Comparison of ENCODE assay signal across 26 cellular contexts in genomic region chr5:135442387-135443256, GRCh38. TPM values are rescaled to one million over a fixed set of nuclear protein-coding genes. Genes with fewer than 3 reads are reported as not detected.
DNase-seq lines count a peak whose midpoint lies in the region; ATAC-seq and TF ChIP-seq lines count a peak whose summit lies in the region.
"Had no signal": no experiment of that assay in that cellular context is flagged by ENCODE, and none has a peak within 500 bp of the region (broad histone marks: within the 10 kb centered on the region; RNA-seq: fewer than 3 reads in every experiment).

No MANE protein-coding gene starts in this region.

- no peak overlapping the region for H4K8ac ChIP-seq in H9 (replicated peaks; ENCODE audit: insufficient read length, low read depth, low read length)

- no peak overlapping the region for H3K27ac ChIP-seq in H9 (ENCODE audit: insufficient read length, low read depth, low read length)
- peak overlapping the region; percentile 51 for H3K27ac ChIP-seq in neural cell (ENCODE audit: low read length)
- peak overlapping the region in 3 of 4 donors; percentile 14 to 42 (median 35) for H3K27ac ChIP-seq in upper lobe of left lung
- H3K27ac ChIP-seq: ascending aorta, coronary artery, gastroesophageal sphincter, GM23248, pancreas had no signal

- H3K79me2 ChIP-seq in H9 (ENCODE audit: insufficient read depth, low read length) (no peaks in the 10 kb centered on the region), neural cell (replicated peaks; ENCODE audit: insufficient read depth, low read length) (no peaks in the 10 kb centered on the region)
- H3K79me2 ChIP-seq: hepatocyte had no signal

- H2AFZ ChIP-seq in H9 (ENCODE audit: low read length): no peak overlapping the region
- no peak overlapping the region for H2AFZ ChIP-seq in neural cell (ENCODE audit: low read depth, low read length)
- H2AFZ ChIP-seq: GM23248, hepatocyte had no signal

- H3K4me3 ChIP-seq in neural cell (ENCODE audit: low read length) (no peak overlapping the region), upper lobe of left lung (no peak overlapping the region)
- H3K4me3 ChIP-seq: ascending aorta, coronary artery, gastroesophageal sphincter, GM23248, hepatocyte, pancreas had no signal

- H3K27ac Mint-ChIP-seq in H9: 0 out of 7 replicates have a peak overlapping the region, but pooled peaks of 1 of the 3 experiments have one; percentile 22
- peak overlapping the region; percentile 66 to 94 (median 84) for H3K27ac Mint-ChIP-seq in brain
- H3K27ac Mint-ChIP-seq: activated naive CD8-positive, alpha-beta T cell treated with anti-CD3 and anti-CD28 coated beads for 36 hours; CD4-positive, CD25-positive, alpha-beta regulatory T cell; IgD-negative memory B cell; stimulated activated effector memory CD8-positive, alpha-beta T cell treated with anti-CD3 and anti-CD28 coated beads, Interleukin-12 subunit alpha, Interleukin-12 subunit beta, amount 100 ng/mL, for 72 hours had no signal

- no peaks in the 10 kb centered on the region for H3K79me1 ChIP-seq in H9 (ENCODE audit: insufficient read depth, low read depth, low read length, poor library complexity, severe bottlenecking)

- no peaks in the 10 kb centered on the region for H3K23me2 ChIP-seq in H9 (ENCODE audit: insufficient read length, low read depth, low read length, poor library complexity, severe bottlenecking)

- no peaks in the 10 kb centered on the region for H3K4me1 ChIP-seq in H9 (ENCODE audit: insufficient read depth, low read length)
- peaks cover 12 to 28% (median 20%) of the 10 kb centered on the region in 4 donors for H3K4me1 ChIP-seq in upper lobe of left lung
- H3K4me1 ChIP-seq: pancreas had no signal

- H3K56ac ChIP-seq in H9 (ENCODE audit: insufficient read length, low read depth, low read length): no peak overlapping the region

- no peak overlapping the region for H2BK5ac ChIP-seq in H9 (ENCODE audit: insufficient read length, low read length)

- H4K20me1 ChIP-seq in H9 (ENCODE audit: control insufficient read depth, insufficient read depth, insufficient read length) (no peaks in the 10 kb centered on the region), neural cell (ENCODE audit: insufficient read depth) (no peaks in the 10 kb centered on the region)

- H3T11ph ChIP-seq in H9 (ENCODE audit: low read length): no peak overlapping the region

- H3K27me3 Mint-ChIP-seq in H9 (ENCODE audit: low read depth) (peaks cover 50% of the 10 kb centered on the region), brain (peaks cover 10% of the 10 kb centered on the region)

- H3K36me3 Mint-ChIP-seq in H9 (ENCODE audit: insufficient read depth in 1 of 3, low read depth in 3 of 3) (no peaks in the 10 kb centered on the region), brain (no peaks in the 10 kb centered on the region)
- H3K36me3 Mint-ChIP-seq: activated naive CD8-positive, alpha-beta T cell treated with anti-CD3 and anti-CD28 coated beads for 36 hours; CD4-positive, CD25-positive, alpha-beta regulatory T cell; IgD-negative memory B cell; naive thymus-derived CD8-positive, alpha-beta T cell; stimulated activated effector memory CD8-positive, alpha-beta T cell treated with anti-CD3 and anti-CD28 coated beads, Interleukin-12 subunit alpha, Interleukin-12 subunit beta, amount 100 ng/mL, for 72 hours had no signal

- H3K4ac ChIP-seq in H9 (ENCODE audit: low read depth, low read length): no peak overlapping the region

- no peak for TF ChIP-seq CTCF in H9 (conservative IDR thresholded peaks at IDR 0.05)
- no peak for TF ChIP-seq CTCF in brain (conservative IDR thresholded peaks at IDR 0.05)
- no peak for TF ChIP-seq CTCF in neural cell (IDR thresholded peaks at IDR 0.05; ENCODE audit: poor library complexity, severe bottlenecking)
- TF ChIP-seq CTCF in upper lobe of left lung (IDR thresholded peaks at IDR 0.05): no peak

- H3K4me2 ChIP-seq in H9 (ENCODE audit: insufficient read depth, insufficient read length, low read length) (no peak overlapping the region), neural cell (ENCODE audit: low read length) (no peak overlapping the region)
- H3K4me2 ChIP-seq: hepatocyte had no signal

- no peak overlapping the region for H3K9ac ChIP-seq in H9 (ENCODE audit: extremely low read depth, insufficient read length, low read length)
- H3K9ac ChIP-seq in neural cell (ENCODE audit: low read length): peak overlapping the region; percentile 20
- H3K9ac ChIP-seq: GM23248 had no signal

- no peak overlapping the region for H2AK5ac ChIP-seq in H9 (ENCODE audit: insufficient read length, low read length)

- DNase-seq in H9: peak; percentile 16
- DNase-seq in upper lobe of left lung: no peak
- DNase-seq in NCI-H446 (lab: John Stamatoyannopoulos, UW): no peak
- DNase-seq: activated CD4-positive, alpha-beta T cell treated with anti-CD3 and anti-CD28 coated beads, Interleukin-2, amount 50 U/mL, for 48 hours; activated effector memory CD4-positive, alpha-beta T cell treated with anti-CD3 and anti-CD28 coated beads, Interleukin-2, amount 50 U/mL, for 16 hours; activated naive CD8-positive, alpha-beta T cell treated with anti-CD3 and anti-CD28 coated beads for 36 hours; CD4-positive, CD25-positive, alpha-beta regulatory T cell; GM23248; NCI-H2227 treated with DMSO at 0.1 percent for 48 hours; stimulated activated CD4-positive, alpha-beta T cell treated with anti-CD3 and anti-CD28 coated beads, Interleukin-4, amount 100 ng/mL, for 1 hour; T-helper 1 cell had no signal

- ATAC-seq in upper lobe of left lung (ENCODE audit: low FRiP score in 2 of 2): peak in 1 of 2 donors; percentile 1
- ATAC-seq in HG02840 (IDR thresholded peaks at IDR 0.05; ENCODE audit: low FRiP score, unreplicated experiment): no peak
- no peak for ATAC-seq in HG02885 (IDR thresholded peaks at IDR 0.05; ENCODE audit: poor library complexity, unreplicated experiment)
- ATAC-seq: activated CD4-positive, CD25-positive, alpha-beta regulatory T cell treated with anti-CD3 and anti-CD28 coated beads, Interleukin-2, amount 50 U/mL, for 24 hours; gastroesophageal sphincter; naive thymus-derived CD8-positive, alpha-beta T cell; pancreas; stimulated activated effector memory CD8-positive, alpha-beta T cell treated with anti-CD3 and anti-CD28 coated beads, Interleukin-12 subunit alpha, Interleukin-12 subunit beta, amount 100 ng/mL, for 72 hours had no signal

- H3K9me3 Mint-ChIP-seq in H9: no peaks in the 10 kb centered on the region; a peak in 1 of 5 replicates
- peaks cover 0 to 2% (median 0%) of the 10 kb centered on the region in 5 experiments for H3K9me3 Mint-ChIP-seq in brain
- H3K9me3 Mint-ChIP-seq: activated naive CD8-positive, alpha-beta T cell treated with anti-CD3 and anti-CD28 coated beads for 36 hours; CD4-positive, CD25-positive, alpha-beta regulatory T cell; naive thymus-derived CD8-positive, alpha-beta T cell; stimulated activated effector memory CD8-positive, alpha-beta T cell treated with anti-CD3 and anti-CD28 coated beads, Interleukin-12 subunit alpha, Interleukin-12 subunit beta, amount 100 ng/mL, for 72 hours had no signal

- H2BK12ac ChIP-seq in H9 (ENCODE audit: insufficient read length, low read depth, low read length): no peak overlapping the region

- no peaks in the 10 kb centered on the region for H3K9me3 ChIP-seq in H9 (ENCODE audit: control insufficient read depth, low read depth, low read length)
- no peaks in the 10 kb centered on the region for H3K9me3 ChIP-seq in neural cell (ENCODE audit: low read length)
- no peaks in the 10 kb centered on the region for H3K9me3 ChIP-seq in upper lobe of left lung
- H3K9me3 ChIP-seq: ascending aorta, gastroesophageal sphincter, pancreas had no signal

- no peak overlapping the region for H4K91ac ChIP-seq in H9 (ENCODE audit: insufficient read length, low read depth, low read length)

- WGBS in H9 (ENCODE audit: extremely low coverage, insufficient read length, low lambda C conversion rate): no CpG with 5 or more reads among the region's 8 CpGs
- WGBS in upper lobe of left lung, 2 donors: 67 to 83% methylated on average over 6 to 8 of the region's 8 CpGs

- H3K4me3 Mint-ChIP-seq in H9 (peak overlapping the region in 1 of 2 experiments; percentile 32; a peak in 1 of 5 replicates), brain (peak overlapping the region in 2 of 5 experiments; percentile 34 to 42)
- H3K4me3 Mint-ChIP-seq: activated naive CD8-positive, alpha-beta T cell treated with anti-CD3 and anti-CD28 coated beads for 36 hours; CD4-positive, CD25-positive, alpha-beta regulatory T cell; IgD-negative memory B cell; naive thymus-derived CD8-positive, alpha-beta T cell; stimulated activated effector memory CD8-positive, alpha-beta T cell treated with anti-CD3 and anti-CD28 coated beads, Interleukin-12 subunit alpha, Interleukin-12 subunit beta, amount 100 ng/mL, for 72 hours had no signal

- no peak overlapping the region for H3K23ac ChIP-seq in H9 (ENCODE audit: insufficient read length, low read depth, low read length)

- no peak overlapping the region; the same call in 1 of the 2 replicates for H3K14ac ChIP-seq in H9 (ENCODE audit: insufficient read depth, low read length)

- H3K4me1 Mint-ChIP-seq in H9 (peaks cover 7 to 14% of the 10 kb centered on the region in 2 experiments; a peak in 3 of 4 replicates), brain (peaks cover 51% of the 10 kb centered on the region)
- H3K4me1 Mint-ChIP-seq: activated naive CD8-positive, alpha-beta T cell treated with anti-CD3 and anti-CD28 coated beads for 36 hours; CD4-positive, CD25-positive, alpha-beta regulatory T cell; stimulated activated effector memory CD8-positive, alpha-beta T cell treated with anti-CD3 and anti-CD28 coated beads, Interleukin-12 subunit alpha, Interleukin-12 subunit beta, amount 100 ng/mL, for 72 hours had no signal

- no peak overlapping the region for H4K5ac ChIP-seq in H9 (ENCODE audit: insufficient read length, low read depth, low read length)

- TF ChIP-seq RAD21 in neural cell (conservative IDR thresholded peaks at IDR 0.05): no peak

- H3K9me2 ChIP-seq in neural cell (ENCODE audit: insufficient read depth, low read length): no peaks in the 10 kb centered on the region

- H2BK15ac ChIP-seq in H9 (ENCODE audit: low read depth, low read length): no peak overlapping the region

- no peaks in the 10 kb centered on the region for H3F3A ChIP-seq in neural cell (ENCODE audit: insufficient read depth, low read length, poor library complexity, severe bottlenecking)

- H3K27me3 ChIP-seq in H9 (ENCODE audit: insufficient read depth, low read length) (peaks cover 2% of the 10 kb centered on the region; the same call in 1 of the 2 replicates), neural cell (ENCODE audit: insufficient read depth, low read depth, low read length) (no peaks in the 10 kb centered on the region), upper lobe of left lung (no peaks in the 10 kb centered on the region)
- H3K27me3 ChIP-seq: ascending aorta, gastroesophageal sphincter, hepatocyte, pancreas had no signal

- no peak for TF ChIP-seq EP300 in neural cell (conservative IDR thresholded peaks at IDR 0.05; ENCODE audit: poor library complexity, severe bottlenecking)
- no peak for TF ChIP-seq EP300 in upper lobe of left lung (IDR thresholded peaks at IDR 0.05)

- TF ChIP-seq POLR2A in upper lobe of left lung (IDR thresholded peaks at IDR 0.05): no peak

- no peaks in the 10 kb centered on the region for H3K36me3 ChIP-seq in neural cell (ENCODE audit: insufficient read depth, low read length)
- no peaks in the 10 kb centered on the region for H3K36me3 ChIP-seq in upper lobe of left lung
- H3K36me3 ChIP-seq: ascending aorta, gastroesophageal sphincter, pancreas had no signal

- H2BK120ac ChIP-seq in H9 (ENCODE audit: low read depth, low read length, poor library complexity, severe bottlenecking): no peak overlapping the region

- no peak overlapping the region for H2BK20ac ChIP-seq in H9 (ENCODE audit: low read depth, low read length, poor library complexity, severe bottlenecking)

- H3K18ac ChIP-seq in H9 (ENCODE audit: insufficient read length, low read depth, low read length): no peak overlapping the region

RNA-seq across cellular contexts. Expression of gene DCANP1, which starts 4.5 kb away (rescaled TPM):
- total RNA-seq in H9 (2021) (not detected in 2 replicates), upper lobe of left lung (1 to 10 TPM in 1 of 6 donors, under 1 TPM in 3, not detected in 2; 0.11 to 1.0 (median 0.27) TPM)
- polyA plus RNA-seq in brain (ENCODE audit: insufficient read depth, low read depth, low replicate concordance) (not detected), neural cell (not detected in 2 replicates)
- polyA minus RNA-seq in neural cell: not detected in 2 replicates
- total RNA-seq: activated naive CD8-positive, alpha-beta T cell treated with anti-CD3 and anti-CD28 coated beads for 36 hours; ascending aorta; cardiac septum; CD4-positive, CD25-positive, alpha-beta regulatory T cell; gastroesophageal sphincter; GM23248; hepatocyte; naive thymus-derived CD8-positive, alpha-beta T cell; pancreas; SK-MEL-5 had no signal
- polyA plus RNA-seq: CD4-positive, CD25-positive, alpha-beta regulatory T cell; GM23248; hepatocyte; IgD-negative memory B cell; naive thymus-derived CD8-positive, alpha-beta T cell; pancreas had no signal

RNA-seq across cellular contexts. Expression of gene TIFAB, which starts 9.5 kb away (rescaled TPM):
- total RNA-seq in H9 (2021): not detected in 2 replicates
- polyA plus RNA-seq in brain (ENCODE audit: insufficient read depth, low read depth, low replicate concordance): not detected
- polyA plus RNA-seq in neural cell: 0.10 TPM in 1 of 2 replicates, not detected in the other
- not detected in 2 replicates for polyA minus RNA-seq in neural cell
- total RNA-seq in upper lobe of left lung: under 1 TPM in 2 of 6 donors, not detected in 4; 0.23 to 0.24 TPM
- total RNA-seq: activated naive CD8-positive, alpha-beta T cell treated with anti-CD3 and anti-CD28 coated beads for 36 hours; ascending aorta; cardiac septum; CD4-positive, CD25-positive, alpha-beta regulatory T cell; gastroesophageal sphincter; GM23248; hepatocyte; naive thymus-derived CD8-positive, alpha-beta T cell; SK-MEL-5 had no signal
- polyA plus RNA-seq: CD4-positive, CD25-positive, alpha-beta regulatory T cell; GM23248; hepatocyte; IgD-negative memory B cell; naive thymus-derived CD8-positive, alpha-beta T cell; pancreas had no signal

RNA-seq across cellular contexts. Expression of gene MACROH2A1, which starts 43.6 kb away (rescaled TPM):
- total RNA-seq in H9 (2021) (101 and 111 TPM in 2 replicates), upper lobe of left lung (100 to 1,000 TPM; 232 to 690 (median 355) TPM)
- polyA plus RNA-seq in brain (ENCODE audit: insufficient read depth, low read depth, low replicate concordance) (441 TPM), neural cell (351 and 364 TPM in 2 replicates)
- polyA minus RNA-seq in neural cell: 268 and 287 TPM in 2 replicates
